In genomic region chr3:10505050-10505790, GRCh38 we compare ENCODE assay signal across 9 cellular contexts. TPM values are rescaled to one million over a fixed set of nuclear protein-coding genes. Genes with fewer than 3 reads are reported as not detected.
DNase-seq lines count a peak whose midpoint lies in the region; ATAC-seq, FAIRE-seq and TF ChIP-seq lines count a peak whose summit lies in the region.
"Had no signal": no experiment of that assay in that cellular context is flagged by ENCODE, and none has a peak within 500 bp of the region (broad histone marks: within the 10 kb centered on the region; RNA-seq: fewer than 3 reads in every experiment).

ATP2B2 (minus strand) TSS chr3:10505586; CDS start chr3:10449543, 56,043 bp downstream.

- DNase-seq in heart left ventricle (peak in 1 of 5 donors; percentile 4), left cardiac atrium (no peak), urothelium cell line (ENCODE audit: low spot score) (peak; percentile 68)
- DNase-seq in activated T-cell treated with anti-CD3 and anti-CD28 coated beads, Interleukin-2, amount 50 U/mL, for 4 hours = no peak
- DNase-seq in effector CD8-positive, alpha-beta T cell (lab: John Stamatoyannopoulos, UW) = no peak

- intact Hi-C loops in heart left ventricle (cut with DNase I) = no loop called here
- intact Hi-C loops in left cardiac atrium (cut with DNase I) = no loop called here

- ATAC-seq in heart left ventricle (no peak), left cardiac atrium (no peak), GM21381 (IDR thresholded peaks at IDR 0.05; ENCODE audit: unreplicated experiment) (no peak), HG02763 (IDR thresholded peaks at IDR 0.05; ENCODE audit: unreplicated experiment) (no peak)
- ATAC-seq in activated T-cell treated with anti-CD3 and anti-CD28 coated beads, Interleukin-2, amount 50 U/mL, for 4 hours = peak; percentile 54 to 65

- H3K27ac ChIP-seq in heart left ventricle = no peak within 1 kb of the TSS
- H3K27ac ChIP-seq in liver (ENCODE audit: low read depth in 1 of 2, low read length in 2 of 2) = peak within 1 kb of the TSS; percentile 80 to 86
- H3K27ac ChIP-seq: HL-60 had no signal

- H3K9me3 ChIP-seq in heart left ventricle (no peaks in the 10 kb centered on the region), liver (ENCODE audit: control insufficient read depth in 4 of 4, low read length in 3 of 4) (no peaks in the 10 kb centered on the region)

- H3K9me3 Mint-ChIP-seq in activated T-cell treated with anti-CD3 and anti-CD28 coated beads, Interleukin-2, amount 50 U/mL, for 4 hours = no peaks in the 10 kb centered on the region

- H3K4me3 ChIP-seq in heart left ventricle (peak within 1 kb of the TSS in 9 of 12 donors; percentile 16 to 41 (median 25)), liver (ENCODE audit: low read depth in 1 of 3, low read length in 3 of 3) (peak within 1 kb of the TSS; percentile 62 to 78 (median 75))

- no peak for TF ChIP-seq POLR2A in heart left ventricle (IDR thresholded peaks at IDR 0.05)

- 5 to 7% (median 6%) methylated on average over 32 to 42 of the region's 42 CpGs for WGBS in heart left ventricle, 4 donors
- 3% methylated on average over 42 of the region's 42 CpGs for WGBS in liver

- H3K4me1 ChIP-seq in heart left ventricle (peaks cover 0 to 12% (median 0%) of the 10 kb centered on the region in 12 donors), liver (ENCODE audit: control insufficient read depth in 4 of 4, insufficient read depth in 4 of 4, low read length in 3 of 4) (peaks cover 14 to 72% (median 54%) of the 10 kb centered on the region in 4 donors)

- peaks cover 3% of the 10 kb centered on the region for H3K4me1 Mint-ChIP-seq in activated T-cell treated with anti-CD3 and anti-CD28 coated beads, Interleukin-2, amount 50 U/mL, for 4 hours (ENCODE audit: low read depth)

- no peak for TF ChIP-seq CTCF in heart left ventricle (IDR thresholded peaks at IDR 0.05)
- TF ChIP-seq CTCF in liver (IDR thresholded peaks at IDR 0.05; ENCODE audit: low read depth, low read length, missing input control) = no peak

- peaks cover 24% of the 10 kb centered on the region for H3K27me3 Mint-ChIP-seq in activated T-cell treated with anti-CD3 and anti-CD28 coated beads, Interleukin-2, amount 50 U/mL, for 4 hours (ENCODE audit: low read depth)

- no peak for FAIRE-seq in urothelium cell line (lab: Jason Lieb, UNC)

- peak within 1 kb of the TSS; percentile 50 for H3K4me3 Mint-ChIP-seq in activated T-cell treated with anti-CD3 and anti-CD28 coated beads, Interleukin-2, amount 50 U/mL, for 4 hours

- H3K27me3 ChIP-seq in heart left ventricle (peaks cover 0 to 56% (median 23%) of the 10 kb centered on the region in 9 donors), liver (ENCODE audit: control insufficient read depth in 4 of 4, insufficient read depth in 4 of 4, low read length in 3 of 4) (no peaks in the 10 kb centered on the region)

- H3K9ac ChIP-seq in liver (ENCODE audit: low read depth in 1 of 2, low read length in 2 of 2) = peak within 1 kb of the TSS; percentile 56 to 72

- TF ChIP-seq RAD21 in liver (IDR thresholded peaks at IDR 0.05) = no peak

- H3K36me3 Mint-ChIP-seq in activated T-cell treated with anti-CD3 and anti-CD28 coated beads, Interleukin-2, amount 50 U/mL, for 4 hours (ENCODE audit: insufficient read depth) = no peaks in the 10 kb centered on the region

- H3K36me3 ChIP-seq in heart left ventricle (no peaks in the 10 kb centered on the region), liver (ENCODE audit: control insufficient read depth in 4 of 4, insufficient read depth in 3 of 4, low read depth in 1 of 4, low read length in 3 of 4) (no peaks in the 10 kb centered on the region)

TF ChIP-seq in liver, 16 proteins besides CTCF, POLR2A, EP300 and RAD21:
- TF ChIP-seq ATF3 (IDR thresholded peaks at IDR 0.05) = no peak
- TF ChIP-seq FOXA1 (IDR thresholded peaks at IDR 0.05) = no peak
- TF ChIP-seq RXRA (IDR thresholded peaks at IDR 0.05) = no peak
- no peak for TF ChIP-seq NR2F2 (IDR thresholded peaks at IDR 0.05)
- no peak for TF ChIP-seq HNF4G (IDR thresholded peaks at IDR 0.05)
- peak; percentile 30 for TF ChIP-seq REST (IDR thresholded peaks at IDR 0.05)
- TF ChIP-seq HNF4A (conservative IDR thresholded peaks at IDR 0.05) = no peak
- no peak for TF ChIP-seq ZBTB33 (IDR thresholded peaks at IDR 0.05)
- TF ChIP-seq JUND (IDR thresholded peaks at IDR 0.05) = no peak
- no peak for TF ChIP-seq EGR1 (IDR thresholded peaks at IDR 0.05; ENCODE audit: low read depth in 2 of 2)
- no peak for TF ChIP-seq TAF1 (conservative IDR thresholded peaks at IDR 0.05)
- TF ChIP-seq YY1 (IDR thresholded peaks at IDR 0.05) = peak; percentile 7

RNA-seq across cellular contexts. Expression of gene ATP2B2, which starts in this region (rescaled TPM):
- total RNA-seq in heart left ventricle (under 1 TPM in 6 of 9 donors, not detected in 3; 0.07 to 0.35 (median 0.16) TPM), left cardiac atrium (under 1 TPM in 1 of 2 donors, not detected in 1; 0.31 TPM), liver (10 to 100 TPM; 26.8 to 27.8 TPM)
- polyA plus RNA-seq in heart left ventricle (under 1 TPM; 0.01 to 0.08 TPM), liver (10 to 100 TPM; 10.4 to 14.6 TPM)
- total RNA-seq in activated T-cell treated with anti-CD3 and anti-CD28 coated beads, Interleukin-2, amount 50 U/mL, for 4 hours = under 1 TPM in 1 of 3 donors, not detected in 2; 0.05 TPM

Comparison
In these comparisons a context has a peak if more than half of its experiments do, and no peak if none do; other contexts are left out.
1. RNA of gene ATP2B2 (total RNA-seq): 26.8 to 27.8 TPM in liver; 0.31 TPM in left cardiac atrium, 0.07 to 0.35 TPM in heart left ventricle and 0.05 TPM in activated T-cell treated with anti-CD3 and anti-CD28 coated beads, Interleukin-2, amount 50 U/mL, for 4 hours; every median in the first group is over 10 times any median in the second.
2. RNA of gene ATP2B2 (polyA plus RNA-seq): 10.4 to 14.6 TPM in liver; 0.01 to 0.08 TPM in heart left ventricle; every median in the first group is over 10 times any median in the second.
3. Peak in ATAC-seq in activated T-cell treated with anti-CD3 and anti-CD28 coated beads, Interleukin-2, amount 50 U/mL, for 4 hours; RNA of the gene not detected or under 1 TPM.
4. H3K27ac ChIP-seq: peak in liver (2 of 2); none in heart left ventricle (0 of 12).